Comparison of ENCODE assay signal across 2 cellular contexts in the genomic region with DNA sequence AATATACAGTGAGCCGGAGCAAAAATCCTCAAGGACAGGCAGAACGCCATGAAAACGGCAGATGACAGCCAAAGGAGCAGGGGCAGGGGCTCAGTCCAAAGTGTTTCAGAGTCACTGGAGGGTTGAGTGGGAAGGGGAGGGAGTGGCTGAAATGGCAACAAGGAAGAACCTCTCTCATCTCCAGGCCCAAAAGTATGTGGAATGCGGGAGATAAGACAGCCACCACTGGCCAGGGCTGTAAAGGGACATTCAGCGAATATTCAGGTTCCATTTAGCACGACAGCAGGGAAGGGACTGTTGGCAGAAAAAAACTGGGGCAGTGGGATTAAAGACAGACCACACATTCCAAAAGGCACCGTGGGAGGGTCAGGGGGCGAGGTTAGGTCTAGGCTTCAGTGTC.
TF ChIP-seq lines count a peak whose summit lies in the region.

No MANE protein-coding gene starts in this region.

TF ChIP-seq in IMR-90, 13 proteins besides CTCF, POLR2A, EP300 and RAD21:
- TF ChIP-seq BHLHE40 (IDR thresholded peaks at IDR 0.05; ENCODE audit: low read depth, low read length) (no peak), CHD1 (IDR thresholded peaks at IDR 0.05; ENCODE audit: low read depth, low read length) (no peak), MAZ (IDR thresholded peaks at IDR 0.05; ENCODE audit: borderline replicate concordance, low read depth, low read length) (no peak), SMC3 (IDR thresholded peaks at IDR 0.05; ENCODE audit: low read depth, low read length) (no peak), RFX5 (IDR thresholded peaks at IDR 0.05; ENCODE audit: low read depth, low read length) (no peak), MAFK (IDR thresholded peaks at IDR 0.05; ENCODE audit: low read depth, low read length) (no peak), CEBPB (IDR thresholded peaks at IDR 0.05; ENCODE audit: low read depth, low read length) (no peak), MXI1 (IDR thresholded peaks at IDR 0.05; ENCODE audit: borderline replicate concordance, low read depth, low read length) (no peak)
- TF ChIP-seq, protein P1, sequence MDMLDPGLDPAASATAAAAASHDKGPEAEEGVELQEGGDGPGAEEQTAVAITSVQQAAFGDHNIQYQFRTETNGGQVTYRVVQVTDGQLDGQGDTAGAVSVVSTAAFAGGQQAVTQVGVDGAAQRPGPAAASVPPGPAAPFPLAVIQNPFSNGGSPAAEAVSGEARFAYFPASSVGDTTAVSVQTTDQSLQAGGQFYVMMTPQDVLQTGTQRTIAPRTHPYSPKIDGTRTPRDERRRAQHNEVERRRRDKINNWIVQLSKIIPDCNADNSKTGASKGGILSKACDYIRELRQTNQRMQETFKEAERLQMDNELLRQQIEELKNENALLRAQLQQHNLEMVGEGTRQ (IDR thresholded peaks at IDR 0.05; ENCODE audit: low read depth, low read length), result no peak

TF ChIP-seq in H1, 55 proteins besides CTCF, POLR2A, EP300 and RAD21:
- TF ChIP-seq KDM5A (IDR thresholded peaks at IDR 0.05; ENCODE audit: low read length) (no peak), GTF2F1 (IDR thresholded peaks at IDR 0.05; ENCODE audit: borderline replicate concordance, low read depth, low read length) (no peak), NANOG (IDR thresholded peaks at IDR 0.05; ENCODE audit: insufficient read depth, low read depth, low read length, poor library complexity, severe bottlenecking) (no peak), POU5F1 (IDR thresholded peaks at IDR 0.05; ENCODE audit: low read depth, low read length) (no peak), JUND (IDR thresholded peaks at IDR 0.05; ENCODE audit: low read length) (no peak), CHD7 (IDR thresholded peaks at IDR 0.05; ENCODE audit: insufficient replicate concordance, low read length) (no peak), E2F6 (IDR thresholded peaks at IDR 0.05) (no peak), SIRT6 (IDR thresholded peaks at IDR 0.05; ENCODE audit: low read length) (no peak), CHD1 (IDR thresholded peaks at IDR 0.05; ENCODE audit: low read depth, low read length) (no peak)
- TF ChIP-seq, protein P2, sequence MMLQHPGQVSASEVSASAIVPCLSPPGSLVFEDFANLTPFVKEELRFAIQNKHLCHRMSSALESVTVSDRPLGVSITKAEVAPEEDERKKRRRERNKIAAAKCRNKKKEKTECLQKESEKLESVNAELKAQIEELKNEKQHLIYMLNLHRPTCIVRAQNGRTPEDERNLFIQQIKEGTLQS (IDR thresholded peaks at IDR 0.05; ENCODE audit: insufficient read depth, low read depth, low read length), result no peak
- TF ChIP-seq, protein P3, sequence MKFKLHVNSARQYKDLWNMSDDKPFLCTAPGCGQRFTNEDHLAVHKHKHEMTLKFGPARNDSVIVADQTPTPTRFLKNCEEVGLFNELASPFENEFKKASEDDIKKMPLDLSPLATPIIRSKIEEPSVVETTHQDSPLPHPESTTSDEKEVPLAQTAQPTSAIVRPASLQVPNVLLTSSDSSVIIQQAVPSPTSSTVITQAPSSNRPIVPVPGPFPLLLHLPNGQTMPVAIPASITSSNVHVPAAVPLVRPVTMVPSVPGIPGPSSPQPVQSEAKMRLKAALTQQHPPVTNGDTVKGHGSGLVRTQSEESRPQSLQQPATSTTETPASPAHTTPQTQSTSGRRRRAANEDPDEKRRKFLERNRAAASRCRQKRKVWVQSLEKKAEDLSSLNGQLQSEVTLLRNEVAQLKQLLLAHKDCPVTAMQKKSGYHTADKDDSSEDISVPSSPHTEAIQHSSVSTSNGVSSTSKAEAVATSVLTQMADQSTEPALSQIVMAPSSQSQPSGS (IDR thresholded peaks at IDR 0.05; ENCODE audit: low read length), result no peak
- TF ChIP-seq, protein P1 (IDR thresholded peaks at IDR 0.05; ENCODE audit: low read length), result no peak
